In genomic region chr15:38496151-38496550, GRCh38 we compare ENCODE assay signal across 15 cellular contexts. TPM values are rescaled to one million over a fixed set of nuclear protein-coding genes. Genes with fewer than 3 reads are reported as not detected.
A peak's percentile ranks its signal among the peaks of the same experiment; 100 is the strongest.
DNase-seq lines count a peak whose midpoint lies in the region; ATAC-seq and TF ChIP-seq lines count a peak whose summit lies in the region.
"Had no signal": no experiment of that assay in that cellular context is flagged by ENCODE, and none has a peak within 500 bp of the region (broad histone marks: within the 10 kb centered on the region; RNA-seq: fewer than 3 reads in every experiment).

No MANE protein-coding gene starts in this region.

- no peak overlapping the region for H3K4me2 ChIP-seq in hepatocyte

- H3K4me1 ChIP-seq in hepatocyte (ENCODE audit: insufficient read depth) = no peaks in the 10 kb centered on the region
- H3K4me1 ChIP-seq: ascending aorta, esophagus squamous epithelium, right atrium auricular region, testis had no signal

- no peak overlapping the region for H3K4me3 ChIP-seq in hepatocyte
- H3K4me3 ChIP-seq: ascending aorta, esophagus squamous epithelium, right atrium auricular region, testis had no signal

- DNase-seq in activated T-cell treated with anti-CD3 and anti-CD28 coated beads, Interleukin-2, amount 50 U/mL, for 24 hours = no peak
- DNase-seq in activated T-cell treated with anti-CD3 and anti-CD28 coated beads, Interleukin-2, amount 50 U/mL, for 48 hours = no peak
- DNase-seq in NCI-H69 (lab: John Stamatoyannopoulos, UW) (peak; percentile 28), hepatocyte (ENCODE audit: low spot score) (no peak), SKM-1 treated with dmso at 0.1 percent for 144 hours (lab: John Stamatoyannopoulos, UW; ENCODE audit: unreplicated experiment) (no peak)
- no peak for DNase-seq in central memory CD8-positive, alpha-beta T cell (ENCODE audit: low spot score in 2 of 2)
- no peak for DNase-seq in naive thymus-derived CD8-positive, alpha-beta T cell
- DNase-seq: DMS79 treated with DMSO at 0.1 percent for 48 hours; esophagus squamous epithelium; MM.1S; NK-92 treated with Interleukin-12 subunit alpha and Interleukin-12 subunit beta, amount 100 ng/mL, for 24 hours; testis had no signal

- H4K20me1 ChIP-seq in hepatocyte (ENCODE audit: insufficient read depth, poor library complexity, severe bottlenecking) = no peaks in the 10 kb centered on the region

- no peaks in the 10 kb centered on the region for H3K9me2 ChIP-seq in hepatocyte (replicated peaks; ENCODE audit: insufficient read depth)

- POLR2A ChIA-PET in naive thymus-derived CD8-positive, alpha-beta T cell (lab: Charles Lee) = no interaction called here

- no peaks in the 10 kb centered on the region for H3K27me3 Mint-ChIP-seq in activated T-cell treated with anti-CD3 and anti-CD28 coated beads, Interleukin-2, amount 50 U/mL, for 24 hours
- no peaks in the 10 kb centered on the region for H3K27me3 Mint-ChIP-seq in central memory CD8-positive, alpha-beta T cell
- no peaks in the 10 kb centered on the region for H3K27me3 Mint-ChIP-seq in naive thymus-derived CD8-positive, alpha-beta T cell

- peaks cover 94% of the 10 kb centered on the region for H3K36me3 Mint-ChIP-seq in activated T-cell treated with anti-CD3 and anti-CD28 coated beads, Interleukin-2, amount 50 U/mL, for 24 hours (ENCODE audit: low read depth)
- peaks cover 77% of the 10 kb centered on the region for H3K36me3 Mint-ChIP-seq in central memory CD8-positive, alpha-beta T cell (ENCODE audit: insufficient read depth)
- peaks cover 6 to 94% (median 33%) of the 10 kb centered on the region in 3 donors for H3K36me3 Mint-ChIP-seq in naive thymus-derived CD8-positive, alpha-beta T cell

- 100% methylated on average over 1 of the region's 1 CpG for WGBS in hepatocyte (ENCODE audit: low lambda C conversion rate, missing lambda C conversion rate)

- no peak for ATAC-seq in central memory CD8-positive, alpha-beta T cell (replicated peaks; ENCODE audit: extremely low read depth, poor library complexity, severe bottlenecking)
- ATAC-seq in naive thymus-derived CD8-positive, alpha-beta T cell = no peak
- no peak for ATAC-seq in HG03342 (IDR thresholded peaks at IDR 0.05; ENCODE audit: unreplicated experiment)

- TF ChIP-seq CTCF in hepatocyte (IDR thresholded peaks at IDR 0.05; ENCODE audit: poor library complexity) = no peak

- no peaks in the 10 kb centered on the region for H3K27me3 ChIP-seq in hepatocyte
- H3K27me3 ChIP-seq: ascending aorta, esophagus squamous epithelium, right atrium auricular region, testis had no signal

- no peaks in the 10 kb centered on the region for H3K36me3 ChIP-seq in hepatocyte (replicated peaks; ENCODE audit: insufficient read depth, low read depth)
- H3K36me3 ChIP-seq: ascending aorta, right atrium auricular region had no signal

- H3K9me3 Mint-ChIP-seq in activated T-cell treated with anti-CD3 and anti-CD28 coated beads, Interleukin-2, amount 50 U/mL, for 24 hours = no peaks in the 10 kb centered on the region
- H3K9me3 Mint-ChIP-seq in central memory CD8-positive, alpha-beta T cell = no peaks in the 10 kb centered on the region
- H3K9me3 Mint-ChIP-seq in naive thymus-derived CD8-positive, alpha-beta T cell = no peaks in the 10 kb centered on the region

- no peak overlapping the region for H2AFZ ChIP-seq in hepatocyte

- no peaks in the 10 kb centered on the region for H3K9me3 ChIP-seq in hepatocyte (ENCODE audit: low read depth)
- H3K9me3 ChIP-seq: ascending aorta, esophagus squamous epithelium, right atrium auricular region, testis had no signal

- peak overlapping the region; percentile 65 for H3K27ac Mint-ChIP-seq in activated T-cell treated with anti-CD3 and anti-CD28 coated beads, Interleukin-2, amount 50 U/mL, for 24 hours
- H3K27ac Mint-ChIP-seq in central memory CD8-positive, alpha-beta T cell (ENCODE audit: low read depth) = peak overlapping the region; percentile 56
- H3K27ac Mint-ChIP-seq in naive thymus-derived CD8-positive, alpha-beta T cell = peak overlapping the region; percentile 31 to 88 (median 80)

- no peak overlapping the region for H3K27ac ChIP-seq in hepatocyte
- H3K27ac ChIP-seq: ascending aorta, esophagus squamous epithelium, right atrium auricular region, testis had no signal

- H3K79me2 ChIP-seq in hepatocyte = no peaks in the 10 kb centered on the region

- peaks cover 43% of the 10 kb centered on the region for H3K4me1 Mint-ChIP-seq in activated T-cell treated with anti-CD3 and anti-CD28 coated beads, Interleukin-2, amount 50 U/mL, for 24 hours (ENCODE audit: low read depth)
- peaks cover 6% of the 10 kb centered on the region for H3K4me1 Mint-ChIP-seq in central memory CD8-positive, alpha-beta T cell
- peaks cover 9 to 33% (median 26%) of the 10 kb centered on the region in 4 donors for H3K4me1 Mint-ChIP-seq in naive thymus-derived CD8-positive, alpha-beta T cell

- no peak overlapping the region for H3K4me3 Mint-ChIP-seq in activated T-cell treated with anti-CD3 and anti-CD28 coated beads, Interleukin-2, amount 50 U/mL, for 24 hours
- H3K4me3 Mint-ChIP-seq in central memory CD8-positive, alpha-beta T cell = no peak overlapping the region
- H3K4me3 Mint-ChIP-seq in naive thymus-derived CD8-positive, alpha-beta T cell = no peak overlapping the region

RNA-seq across cellular contexts. Expression of gene FAM98B, which starts 42.2 kb away (rescaled TPM):
- 10 to 100 TPM; 25.6 to 28.4 TPM for total RNA-seq in naive thymus-derived CD8-positive, alpha-beta T cell
- 1 to 10 TPM; 1.9 to 3.9 (median 3.2) TPM for polyA plus RNA-seq in naive thymus-derived CD8-positive, alpha-beta T cell
- 10.5 and 14.1 TPM in 2 replicates for total RNA-seq in hepatocyte
- 2.6 and 4.4 TPM in 2 replicates for polyA plus RNA-seq in hepatocyte
